ENCODE assay signal across 17 cellular contexts in genomic region chr2:142422769-142423168, GRCh38.
A peak's percentile ranks its signal among the peaks of the same experiment; 100 is the strongest.
DNase-seq lines count a peak whose midpoint lies in the region; ATAC-seq, FAIRE-seq and TF ChIP-seq lines count a peak whose summit lies in the region.
"Had no signal": no experiment of that assay in that cellular context is flagged by ENCODE, and none has a peak within 500 bp of the region (broad histone marks: within the 10 kb centered on the region; RNA-seq: fewer than 3 reads in every experiment).

No MANE protein-coding gene starts in this region.

- DNase-seq in D721Med (ENCODE audit: insufficient read length, low spot score): no peak
- DNase-seq in left colon: peak in 1 of 2 donors; percentile 15
- DNase-seq in transverse colon: peak; percentile 14
- no peak for DNase-seq in CD1c-positive myeloid dendritic cell (ENCODE audit: extremely low spot score)
- DNase-seq in aorta: no peak
- no peak for DNase-seq in NCI-H2029 treated with DMSO at 0.1 percent for 48 hours (lab: John Stamatoyannopoulos, UW)
- DNase-seq: 8988T; CD4-positive, CD25-positive, alpha-beta regulatory T cell; CD8-positive, alpha-beta memory T cell; COR-L47; DMS153; DMS79; GF-D8; H9 had no signal

- no peaks in the 10 kb centered on the region for H3K9me3 ChIP-seq in transverse colon
- H3K9me3 ChIP-seq in aorta (ENCODE audit: control insufficient read depth, low read length): no peaks in the 10 kb centered on the region
- H3K9me3 ChIP-seq: BLaER1 treated with 17β-estradiol and CSF1 and Interleukin-3, amounts not matched to agents 10 nM and 100 nM had no signal

- peak; percentile 48 for FAIRE-seq in D721Med (lab: Jason Lieb, UNC)
- FAIRE-seq: H1 had no signal

- no peak for TF ChIP-seq EP300 in transverse colon (IDR thresholded peaks at IDR 0.05; ENCODE audit: low read depth)

- in situ Hi-C loops in transverse colon (cut with MboI; ENCODE audit: low pct_ligation_motif_present in 1 of 4, low pct_unique_long_range_greater_than_20kb in 1 of 4, low sequenced_read_pairs in 3 of 4): no loop called here

- H3K4me3 ChIP-seq in transverse colon: no peak overlapping the region
- no peak overlapping the region for H3K4me3 ChIP-seq in aorta (ENCODE audit: low read length in 2 of 2)
- H3K4me3 ChIP-seq: BLaER1 treated with 17β-estradiol and CSF1 and Interleukin-3, amounts not matched to agents 10 nM and 100 nM had no signal

- TF ChIP-seq POLR2A in transverse colon (IDR thresholded peaks at IDR 0.05): no peak

- ATAC-seq in left colon: peak; percentile 95
- ATAC-seq in aorta (ENCODE audit: low FRiP score): no peak

- H3K36me3 ChIP-seq in transverse colon (no peaks in the 10 kb centered on the region), aorta (ENCODE audit: control insufficient read depth in 1 of 2, insufficient read depth in 2 of 2, low read length in 1 of 2) (no peaks in the 10 kb centered on the region)
- H3K36me3 ChIP-seq: BLaER1 treated with 17β-estradiol and CSF1 and Interleukin-3, amounts not matched to agents 10 nM and 100 nM had no signal

- peaks cover 0 to 19% (median 4%) of the 10 kb centered on the region in 4 donors for H3K4me1 ChIP-seq in transverse colon
- H3K4me1 ChIP-seq in aorta (ENCODE audit: control insufficient read depth in 1 of 2, insufficient read depth in 2 of 2, low read length in 2 of 2): no peaks in the 10 kb centered on the region

- WGBS in transverse colon (ENCODE audit: low coverage in 1 of 2), 2 donors: 50 to 53% methylated on average over 2 of the region's 2 CpGs
- 84 to 89% methylated on average over 2 of the region's 2 CpGs for WGBS in aorta, 2 donors

- no peaks in the 10 kb centered on the region for H3K27me3 ChIP-seq in transverse colon
- H3K27me3 ChIP-seq in aorta (ENCODE audit: control insufficient read depth in 1 of 2, insufficient read depth in 2 of 2, low read length in 1 of 2): no peaks in the 10 kb centered on the region
- H3K27me3 ChIP-seq: BLaER1 treated with 17β-estradiol and CSF1 and Interleukin-3, amounts not matched to agents 10 nM and 100 nM had no signal

- H3K27ac ChIP-seq in VCaP: peak overlapping the region; percentile 9; the same call in 1 of the 2 replicates
- peak overlapping the region; percentile 25 to 60 (median 36) for H3K27ac ChIP-seq in transverse colon
- H3K27ac ChIP-seq in aorta (ENCODE audit: low read depth in 1 of 2, low read length in 2 of 2): no peak overlapping the region
- H3K27ac ChIP-seq: BLaER1 treated with 17β-estradiol and CSF1 and Interleukin-3, amounts not matched to agents 10 nM and 100 nM had no signal

- TF ChIP-seq CTCF in D721Med (IDR thresholded peaks at IDR 0.05; ENCODE audit: insufficient read depth, missing control alignments) (no peak), VCaP (conservative IDR thresholded peaks at IDR 0.05) (no peak), transverse colon (IDR thresholded peaks at IDR 0.05) (no peak)

- intact Hi-C loops in left colon (cut with DNase I, micrococcal nuclease) (no loop called here), transverse colon (cut with DNase I; ENCODE audit: low total_unique reads) (no loop called here), aorta (cut with DNase I) (no loop called here)

Comparison
In these comparisons a context has a peak if more than half of its experiments do, and no peak if none do; other contexts are left out.
1. H3K27ac ChIP-seq: peak in VCaP (single experiment) and transverse colon (4 of 4); none in aorta (0 of 2).